20 cellular contexts compared by ENCODE assay signal in genomic region chr3:153348457-153349137, GRCh38.
DNase-seq lines count a peak whose midpoint lies in the region; ATAC-seq and TF ChIP-seq lines count a peak whose summit lies in the region.
"Had no signal": no experiment of that assay in that cellular context is flagged by ENCODE, and none has a peak within 500 bp of the region (broad histone marks: within the 10 kb centered on the region; RNA-seq: fewer than 3 reads in every experiment).

No MANE protein-coding gene starts in this region.

- H3K4me1 ChIP-seq in mesendoderm (ENCODE audit: control insufficient read depth, low read depth, low read length) (peaks cover 2% of the 10 kb centered on the region), suprapubic skin (no peaks in the 10 kb centered on the region)
- H3K4me1 ChIP-seq: body of pancreas had no signal

- H2BK15ac ChIP-seq in mesendoderm (replicated peaks; ENCODE audit: low read depth), result no peak overlapping the region

- no peaks in the 10 kb centered on the region for H3K27me3 ChIP-seq in mesendoderm (ENCODE audit: insufficient read depth, low read length, poor library complexity)
- no peaks in the 10 kb centered on the region for H3K27me3 ChIP-seq in suprapubic skin
- H3K27me3 ChIP-seq: spleen had no signal

- no peak overlapping the region for H3K9ac ChIP-seq in mesendoderm (ENCODE audit: low read length)

- no peak overlapping the region for H3K4me2 ChIP-seq in mesendoderm (ENCODE audit: low read length)

- H3K4ac ChIP-seq in mesendoderm (ENCODE audit: low read depth, low read length), result no peak overlapping the region

- no peak overlapping the region for H2BK120ac ChIP-seq in mesendoderm (ENCODE audit: low read depth, low read length)

- H3K9me3 ChIP-seq in suprapubic skin, result no peaks in the 10 kb centered on the region
- H3K9me3 ChIP-seq: body of pancreas had no signal

- H4K5ac ChIP-seq in mesendoderm (ENCODE audit: low read length), result no peak overlapping the region

- H3K18ac ChIP-seq in mesendoderm (ENCODE audit: low read length), result no peak overlapping the region

- no peak for TF ChIP-seq EP300 in suprapubic skin (IDR thresholded peaks at IDR 0.05)

- DNase-seq in MV-4-11 (lab: John Stamatoyannopoulos, UW) (peak; percentile 48), choroid plexus epithelial cell (ENCODE audit: low read depth) (peak; percentile 32), mesendoderm (peak; percentile 13), suprapubic skin (ENCODE audit: low spot score in 2 of 2) (no peak), GF-D8 (lab: John Stamatoyannopoulos, UW) (no peak)
- no peak for DNase-seq in stimulated activated naive CD8-positive, alpha-beta T cell treated with anti-CD3 and anti-CD28 coated beads, Interleukin-15, Interleukin-2, amounts not matched to agents 100 U/mL and 50 U/mL, for 24 hours
- DNase-seq: activated CD4-positive, alpha-beta T cell treated with anti-CD3 and anti-CD28 coated beads for 1 hour; activated CD8-positive, alpha-beta memory T cell treated with anti-CD3 and anti-CD28 coated beads, Interleukin-2, amount 50 U/mL, for 48 hours; activated naive CD4-positive, alpha-beta T cell treated with anti-CD3 and anti-CD28 coated beads for 36 hours; body of pancreas; dorsolateral prefrontal cortex; hippocampal formation; naive thymus-derived CD4-positive, alpha-beta T cell; NCI-H1048; NCI-H2107; spleen had no signal

- H3K4me3 ChIP-seq in choroid plexus epithelial cell (ENCODE audit: low read depth, low read length) (no peak overlapping the region), mesendoderm (ENCODE audit: low read length) (no peak overlapping the region), suprapubic skin (no peak overlapping the region)
- H3K4me3 ChIP-seq: body of pancreas, dorsolateral prefrontal cortex, spleen had no signal

- H3K79me1 ChIP-seq in mesendoderm (ENCODE audit: low read length), result no peaks in the 10 kb centered on the region

- H2AK5ac ChIP-seq in mesendoderm (ENCODE audit: low read length), result no peak overlapping the region

- no peak overlapping the region for H4K8ac ChIP-seq in mesendoderm (ENCODE audit: low read depth, low read length)

- H3K23ac ChIP-seq in mesendoderm (ENCODE audit: low read length), result no peak overlapping the region

- no peak for TF ChIP-seq POLR2A in suprapubic skin (IDR thresholded peaks at IDR 0.05)

- ATAC-seq in GM18502 (IDR thresholded peaks at IDR 0.05; ENCODE audit: poor library complexity, unreplicated experiment) (peak; percentile 18), HG02678 (IDR thresholded peaks at IDR 0.05; ENCODE audit: unreplicated experiment) (no peak)
- no peak for ATAC-seq in stimulated activated naive CD8-positive, alpha-beta T cell treated with anti-CD3 and anti-CD28 coated beads, Interleukin-15, Interleukin-2, amounts not matched to agents 100 U/mL and 50 U/mL, for 24 hours
- ATAC-seq: body of pancreas; HCT116; naive thymus-derived CD4-positive, alpha-beta T cell; Right ventricle myocardium inferior had no signal

- H3K27ac ChIP-seq in mesendoderm (ENCODE audit: low read depth, low read length), result no peak overlapping the region
- H3K27ac ChIP-seq in suprapubic skin, result no peak overlapping the region
- H3K27ac ChIP-seq: body of pancreas, dorsolateral prefrontal cortex, spleen had no signal

- WGBS in mesendoderm (ENCODE audit: extremely low coverage, insufficient coverage, low lambda C conversion rate), result 100% methylated on average over 1 of the region's 2 CpGs
- 46% methylated on average over 2 of the region's 2 CpGs for WGBS in suprapubic skin

- H3K36me3 ChIP-seq in mesendoderm (ENCODE audit: control insufficient read depth, insufficient read depth, low read length) (no peaks in the 10 kb centered on the region), suprapubic skin (no peaks in the 10 kb centered on the region)
- H3K36me3 ChIP-seq: spleen had no signal

- TF ChIP-seq CTCF in choroid plexus epithelial cell (conservative IDR thresholded peaks at IDR 0.05; ENCODE audit: low read depth, low read length) (no peak), suprapubic skin (IDR thresholded peaks at IDR 0.05) (no peak)

- H3K79me2 ChIP-seq in mesendoderm (ENCODE audit: control insufficient read depth, insufficient read depth, low read length), result no peaks in the 10 kb centered on the region

- no peak overlapping the region for H2BK5ac ChIP-seq in mesendoderm (ENCODE audit: low read length)

- no peak overlapping the region for H3K56ac ChIP-seq in mesendoderm (ENCODE audit: low read length)

Comparison
In these comparisons a context has a peak if more than half of its experiments do, and no peak if none do; other contexts are left out.
1. DNase-seq: peak in MV-4-11 (single experiment), choroid plexus epithelial cell (single experiment) and mesendoderm (single experiment); none in stimulated activated naive CD8-positive, alpha-beta T cell treated with anti-CD3 and anti-CD28 coated beads, Interleukin-15, Interleukin-2, amounts not matched to agents 100 U/mL and 50 U/mL, for 24 hours (single experiment), suprapubic skin (0 of 2) and GF-D8 (single experiment).